ENCODE assay signal across 22 cellular contexts in genomic region chr5:88837222-88837621, GRCh38. TPM values are rescaled to one million over a fixed set of nuclear protein-coding genes. Genes with fewer than 3 reads are reported as not detected.
DNase-seq lines count a peak whose midpoint lies in the region; ATAC-seq and TF ChIP-seq lines count a peak whose summit lies in the region.
"Had no signal": no experiment of that assay in that cellular context is flagged by ENCODE, and none has a peak within 500 bp of the region (broad histone marks: within the 10 kb centered on the region; RNA-seq: fewer than 3 reads in every experiment).

No MANE protein-coding gene starts in this region.

- ATAC-seq in heart right ventricle (no peak), left ventricle myocardium superior (no peak), gastrocnemius medialis (no peak), GM18870 (IDR thresholded peaks at IDR 0.05; ENCODE audit: unreplicated experiment) (no peak), HG03139 (IDR thresholded peaks at IDR 0.05; ENCODE audit: unreplicated experiment) (no peak)
- ATAC-seq: effector memory CD8-positive, alpha-beta T cell; esophagus mucosa had no signal

- DNase-seq in heart right ventricle = no peak
- DNase-seq in left ventricle myocardium superior = no peak
- DNase-seq in coronary artery (ENCODE audit: low spot score) = no peak
- no peak for DNase-seq in gastrocnemius medialis
- DNase-seq in vagina (ENCODE audit: extremely low spot score in 2 of 2) = no peak
- DNase-seq in NCI-H2081 (lab: John Stamatoyannopoulos, UW) = no peak
- DNase-seq: activated CD4-positive, alpha-beta T cell treated with anti-CD3 and anti-CD28 coated beads for 1 hour; activated naive CD4-positive, alpha-beta T cell; activated T-cell treated with anti-CD3 and anti-CD28 coated beads, Interleukin-2, amount 50 U/mL, for 48 hours; AML-193; effector memory CD8-positive, alpha-beta T cell; NCI-H1436 treated with DMSO at 0.1 percent for 48 hours; NCI-H2171; NCI-H524; RPMI8226; stimulated activated CD4-positive, alpha-beta T cell treated with anti-CD3 and anti-CD28 coated beads, Interleukin-4, amount 100 ng/mL, for 1 hour; stimulated activated naive B cell treated with anti-CD40 and anti-IgM and Interleukin-4, amounts not matched to agents 10 μg/mL and 1 μg/mL and 100 μg/mL, for 72 hours had no signal

- H3K36me3 ChIP-seq in heart right ventricle = peaks cover 0 to 4% (median 0%) of the 10 kb centered on the region in 9 donors
- H3K36me3 ChIP-seq in gastrocnemius medialis = no peaks in the 10 kb centered on the region
- H3K36me3 ChIP-seq in vagina = no peaks in the 10 kb centered on the region
- H3K36me3 ChIP-seq: brain microvascular endothelial cell had no signal

- intact Hi-C loops in heart right ventricle (cut with DNase I) (loop anchor here in 4 of 10 donors (5.0 to 10.0 kb wide), 4 partner anchors 45 to 102 kb away; partner anchors contain the start of gene MEF2C (in 2 of the 4)), left ventricle myocardium superior (cut with micrococcal nuclease) (no loop called here), gastrocnemius medialis (cut with DNase I; ENCODE audit: low total_unique reads) (no loop called here), vagina (cut with DNase I) (no loop called here)

- no peaks in the 10 kb centered on the region for H3K9me3 ChIP-seq in heart right ventricle
- no peaks in the 10 kb centered on the region for H3K9me3 ChIP-seq in gastrocnemius medialis
- H3K9me3 ChIP-seq in vagina = no peaks in the 10 kb centered on the region

- TF ChIP-seq CTCF in heart right ventricle (IDR thresholded peaks at IDR 0.05) (no peak), coronary artery (IDR thresholded peaks at IDR 0.05) (no peak), gastrocnemius medialis (IDR thresholded peaks at IDR 0.05 in 4 of 5, conservative IDR thresholded peaks at IDR 0.05 in 1 of 5) (no peak), vagina (IDR thresholded peaks at IDR 0.05) (no peak)

- H3K4me3 ChIP-seq in heart right ventricle (peak overlapping the region in 1 of 10 donors; percentile 36), coronary artery (peak overlapping the region; percentile 61), gastrocnemius medialis (peak overlapping the region in 1 of 4 donors; percentile 40), vagina (no peak overlapping the region)

- in situ Hi-C loops in gastrocnemius medialis (cut with MboI; ENCODE audit: low sequenced_read_pairs in 4 of 4) = no loop called here

- no peak for TF ChIP-seq POLR2A in gastrocnemius medialis (IDR thresholded peaks at IDR 0.05)
- no peak for TF ChIP-seq POLR2A in vagina (IDR thresholded peaks at IDR 0.05)

- H3K27me3 ChIP-seq in heart right ventricle (no peaks in the 10 kb centered on the region), gastrocnemius medialis (no peaks in the 10 kb centered on the region), vagina (no peaks in the 10 kb centered on the region)
- H3K27me3 ChIP-seq: brain microvascular endothelial cell had no signal

- H3K27ac ChIP-seq in heart right ventricle (peak overlapping the region; percentile 66 to 92 (median 82)), coronary artery (peak overlapping the region; percentile 82 to 85), gastrocnemius medialis (peak overlapping the region; percentile 84 to 90 (median 87)), vagina (peak overlapping the region; percentile 84)
- H3K27ac ChIP-seq: KMS-11 had no signal

- peaks cover 0 to 97% (median 74%) of the 10 kb centered on the region in 9 donors for H3K4me1 ChIP-seq in heart right ventricle
- H3K4me1 ChIP-seq in gastrocnemius medialis = peaks cover 73 to 80% of the 10 kb centered on the region in 2 donors
- H3K4me1 ChIP-seq in vagina = peaks cover 17% of the 10 kb centered on the region

- 97 to 98% methylated on average over 4 of the region's 4 CpGs for WGBS in heart right ventricle, 2 donors

RNA-seq across cellular contexts. Expression of gene MEF2C, which starts 45.8 kb away (rescaled TPM):
- total RNA-seq in heart right ventricle = 10 to 100 TPM; 38.8 to 88.7 (median 70.0) TPM
- 10 to 100 TPM; 11.2 to 25.6 TPM for polyA plus RNA-seq in heart right ventricle
- 51.4 TPM for total RNA-seq in left ventricle myocardium superior
- total RNA-seq in gastrocnemius medialis = 100 to 1,000 TPM in 3 of 4 donors, 10 to 100 TPM in 1; 63.8 to 192 (median 128) TPM
- total RNA-seq in vagina = 22.3 TPM
